Comparison of ENCODE assay signal across 8 cellular contexts in the genomic region with DNA sequence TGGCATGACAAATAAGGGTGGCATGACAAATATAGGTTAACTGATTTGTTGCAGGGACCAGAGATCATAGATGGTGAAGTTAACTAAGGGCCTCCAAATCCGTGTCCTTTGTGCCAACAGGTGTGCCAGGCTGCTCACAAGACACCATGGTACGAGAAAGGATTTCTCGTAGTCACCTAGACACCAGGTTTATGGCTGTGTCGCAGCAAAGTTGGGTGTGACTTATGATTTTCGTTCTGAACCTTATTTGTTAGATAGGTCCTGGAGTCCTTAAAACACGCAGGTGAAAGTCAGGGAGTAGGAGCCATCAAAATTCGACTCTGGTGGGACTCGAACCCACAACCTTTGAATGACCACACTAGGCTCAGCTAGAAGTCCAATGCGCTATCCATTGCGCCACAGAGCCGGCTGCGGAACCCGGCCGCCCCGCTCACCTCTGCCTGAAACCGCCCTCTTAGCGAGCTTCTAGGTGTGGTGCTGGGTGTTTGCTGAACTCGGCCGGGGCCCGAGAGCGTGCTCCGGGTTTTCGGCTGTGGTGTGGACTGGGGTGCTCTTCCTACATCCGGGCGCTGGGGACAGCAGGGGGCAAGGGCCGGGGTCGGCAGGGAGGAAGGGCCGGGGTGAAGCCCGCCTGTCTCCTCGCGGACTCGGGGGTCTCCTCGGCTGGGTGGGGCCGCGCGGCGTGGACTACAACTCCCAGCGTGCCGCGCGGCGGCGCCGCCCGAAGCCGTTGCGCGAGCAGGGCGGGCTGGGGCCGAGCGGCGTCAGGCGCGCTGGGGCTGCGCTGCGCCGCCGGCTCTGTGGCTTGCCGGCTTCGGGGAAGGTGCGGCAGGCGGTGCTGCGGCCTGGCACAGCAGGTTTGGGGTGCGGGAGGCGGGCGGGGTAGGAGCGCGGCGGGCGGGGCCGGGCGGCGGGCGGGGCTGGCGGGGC. TPM values are rescaled to one million over a fixed set of nuclear protein-coding genes. Genes with fewer than 3 reads are reported as not detected.
DNase-seq lines count a peak whose midpoint lies in the region; ATAC-seq and TF ChIP-seq lines count a peak whose summit lies in the region.

Gene SLC27A4 (plus strand): TSS at position 767 of the 930 bp plus-strand sequence. CDS start 2,606 bp downstream, outside the sequence.

- in situ Hi-C loops in KBM-7 (cut with MboI; ENCODE audit: low pct_unique_long_range_greater_than_20kb, low sequenced_read_pairs) = no loop called here

- DNase-seq in DMS 273 treated with DMSO at 0.1 percent for 48 hours (lab: John Stamatoyannopoulos, UW) (peak; percentile 70), KBM-7 (peak; percentile 82), SHP77 treated with DMSO at 0.1 percent for 48 hours (lab: John Stamatoyannopoulos, UW) (peak; percentile 49), activated gamma-delta T cell (lab: John Stamatoyannopoulos, UW) (peak; percentile 78), foreskin fibroblast (peak; percentile 79 to 93), neural crest cell (ENCODE audit: low read depth, low spot score) (peak; percentile 67), stromal cell of bone marrow (ENCODE audit: low read depth) (peak; percentile 50)

- no peak within 1 kb of the TSS for H3K27ac Mint-ChIP-seq in neural crest cell (ENCODE audit: unreplicated experiment)

- ATAC-seq in GM21526 (IDR thresholded peaks at IDR 0.05; ENCODE audit: low FRiP score, unreplicated experiment) = peak; percentile 64

- H3K4me1 Mint-ChIP-seq in neural crest cell = peaks cover 7% of the 10 kb centered on the region

- peak within 1 kb of the TSS; percentile 72 for H3K4me3 ChIP-seq in foreskin fibroblast (ENCODE audit: low read depth in 1 of 2, low read length in 2 of 2)

- TF ChIP-seq CTCF in foreskin fibroblast (IDR thresholded peaks at IDR 0.05; ENCODE audit: low read depth, low read length) (no peak), neural crest cell (conservative IDR thresholded peaks at IDR 0.05) (no peak)

- no peaks in the 10 kb centered on the region for H3K9me3 Mint-ChIP-seq in neural crest cell

- peaks cover 2% of the 10 kb centered on the region for H3K27me3 Mint-ChIP-seq in neural crest cell (ENCODE audit: low read depth)

- H3K4me3 Mint-ChIP-seq in neural crest cell = peak within 1 kb of the TSS; percentile 95

- no peaks in the 10 kb centered on the region for H3K36me3 Mint-ChIP-seq in neural crest cell (ENCODE audit: low read depth)

RNA-seq across cellular contexts. Expression of gene SLC27A4, which starts in this region (rescaled TPM):
- 43.0 and 45.6 TPM in 2 replicates for total RNA-seq in neural crest cell

Comparison
In these comparisons a context has a peak if more than half of its experiments do, and no peak if none do; other contexts are left out.
1. Peak in every context shown above with its lines: DNase-seq, ATAC-seq and H3K4me3 ChIP-seq.